Comparison of ENCODE assay signal across 2 cellular contexts in genomic region chr19:3801412-3802096, GRCh38.
TF ChIP-seq lines count a peak whose summit lies in the region.

No MANE protein-coding gene starts in this region.

TF ChIP-seq in H1, 55 proteins besides CTCF, POLR2A, EP300 and RAD21 (continues in another document):
- TF ChIP-seq SP4 (IDR thresholded peaks at IDR 0.05; ENCODE audit: low read length) (no peak), CBX8 (IDR thresholded peaks at IDR 0.05; ENCODE audit: borderline replicate concordance, low read depth, low read length) (no peak), TEAD4 (IDR thresholded peaks at IDR 0.05; ENCODE audit: low read depth, low read length) (peak; percentile 95), CTBP2 (IDR thresholded peaks at IDR 0.05; ENCODE audit: borderline replicate concordance, insufficient read depth, insufficient read length, low read length) (peak; percentile 76), NANOG (IDR thresholded peaks at IDR 0.05; ENCODE audit: insufficient read depth, low read depth, low read length, poor library complexity, severe bottlenecking) (no peak), NRF1 (IDR thresholded peaks at IDR 0.05; ENCODE audit: low read depth, low read length) (no peak), KDM1A (IDR thresholded peaks at IDR 0.05; ENCODE audit: borderline replicate concordance, low read length) (no peak), CHD7 (IDR thresholded peaks at IDR 0.05; ENCODE audit: insufficient replicate concordance, low read length) (no peak), CEBPB (IDR thresholded peaks at IDR 0.05; ENCODE audit: low read depth, low read length) (no peak), POLR2AphosphoS5 (IDR thresholded peaks at IDR 0.05; ENCODE audit: low read depth, low read length) (no peak), SIN3A (conservative IDR thresholded peaks at IDR 0.05 in 1 of 2, IDR thresholded peaks at IDR 0.05 in 1 of 2; ENCODE audit: low read depth in 1 of 2, low read length in 2 of 2) (peak in 1 of 2 experiments; percentile 70; a peak in 2 of 4 replicates), ATF2 (IDR thresholded peaks at IDR 0.05; ENCODE audit: low read length) (no peak), TAF7 (optimal IDR thresholded peaks at IDR 0.05; ENCODE audit: borderline replicate concordance, low read depth, low read length) (no peak), RXRA (IDR thresholded peaks at IDR 0.05; ENCODE audit: insufficient read depth, low read depth, low read length) (no peak), KDM5A (IDR thresholded peaks at IDR 0.05; ENCODE audit: low read length) (no peak), CBX5 (IDR thresholded peaks at IDR 0.05; ENCODE audit: low read depth, low read length) (no peak), CHD2 (IDR thresholded peaks at IDR 0.05; ENCODE audit: low read length) (no peak)

TF ChIP-seq in neural cell, 6 proteins besides CTCF, POLR2A, EP300 and RAD21:
- TF ChIP-seq REST (IDR thresholded peaks at IDR 0.05; ENCODE audit: borderline replicate concordance) (no peak), SMC3 (conservative IDR thresholded peaks at IDR 0.05; ENCODE audit: poor library complexity) (peak; percentile 20), MXI1 (conservative IDR thresholded peaks at IDR 0.05; ENCODE audit: poor library complexity, severe bottlenecking) (peak; percentile 38), TAF1 (IDR thresholded peaks at IDR 0.05; ENCODE audit: low read depth) (no peak), POLR2AphosphoS5 (IDR thresholded peaks at IDR 0.05) (peak; percentile 25), EZH2 (IDR thresholded peaks at IDR 0.05; ENCODE audit: borderline replicate concordance, insufficient read depth, low read length, poor library complexity, severe bottlenecking) (no peak)
